12 cellular contexts compared by ENCODE assay signal in genomic region chr2:44825702-44826101, GRCh38.
DNase-seq lines count a peak whose midpoint lies in the region; ATAC-seq and TF ChIP-seq lines count a peak whose summit lies in the region.
"Had no signal": no experiment of that assay in that cellular context is flagged by ENCODE, and none has a peak within 500 bp of the region (broad histone marks: within the 10 kb centered on the region; RNA-seq: fewer than 3 reads in every experiment).

No MANE protein-coding gene starts in this region.

- no peak overlapping the region for H3K4me3 ChIP-seq in NB4 (ENCODE audit: low read depth, low read length)
- H3K4me3 ChIP-seq: spleen, thyroid gland had no signal

- no peak for TF ChIP-seq CTCF in NB4 (IDR thresholded peaks at IDR 0.05; ENCODE audit: low read depth, low read length)

- ATAC-seq in GM18861 (IDR thresholded peaks at IDR 0.05; ENCODE audit: unreplicated experiment) (peak; percentile 97), GM21737 (IDR thresholded peaks at IDR 0.05; ENCODE audit: unreplicated experiment) (peak; percentile 84), HG02870 (IDR thresholded peaks at IDR 0.05; ENCODE audit: unreplicated experiment) (no peak)
- ATAC-seq: CD8-positive, alpha-beta T cell had no signal

- DNase-seq in NB4 (ENCODE audit: low read depth) (peak; percentile 44), mucosa of gallbladder (ENCODE audit: low spot score) (peak; percentile 11), foreskin melanocyte (no peak)
- no peak for DNase-seq in NK-92 treated with Interleukin-12 subunit alpha and Interleukin-12 subunit beta, amount 100 ng/mL, for 24 hours (lab: John Stamatoyannopoulos, UW)
- DNase-seq: CD8-positive, alpha-beta T cell; NCI-H446 treated with DMSO at 0.1 percent for 48 hours; nucleus accumbens; spleen; thyroid gland had no signal

- TF ChIP-seq POLR2A in NB4 (IDR thresholded peaks at IDR 0.05; ENCODE audit: extremely low read depth, insufficient read length), result no peak

Comparison
In these comparisons a context has a peak if more than half of its experiments do, and no peak if none do; other contexts are left out.
1. DNase-seq: peak in NB4 (single experiment) and mucosa of gallbladder (single experiment); none in NK-92 treated with Interleukin-12 subunit alpha and Interleukin-12 subunit beta, amount 100 ng/mL, for 24 hours (single experiment) and foreskin melanocyte (single experiment).